Comparison of ENCODE assay signal across 8 cellular contexts in genomic region chr2:95165030-95165370, GRCh38. TPM values are rescaled to one million over a fixed set of nuclear protein-coding genes. Genes with fewer than 3 reads are reported as not detected.
DNase-seq lines count a peak whose midpoint lies in the region; ATAC-seq lines count a peak whose summit lies in the region.

No MANE protein-coding gene starts in this region.

- H3K9me3 Mint-ChIP-seq in activated CD4-positive, alpha-beta memory T cell treated with anti-CD3 and anti-CD28 coated beads for 36 hours, result no peaks in the 10 kb centered on the region

- CTCF ChIA-PET in activated CD4-positive, alpha-beta memory T cell treated with anti-CD3 and anti-CD28 coated beads for 36 hours (lab: Charles Lee), result interaction anchor here (1.1 to 2.1 kb wide), 7 partner anchors 28 to 208 kb away, joined by 3 to 8 read pairs (median 4); partner anchors contain the start of gene MRPS5

- H3K27ac Mint-ChIP-seq in activated CD4-positive, alpha-beta memory T cell treated with anti-CD3 and anti-CD28 coated beads for 36 hours, result peak overlapping the region; percentile 93

- ATAC-seq in GM18498 (IDR thresholded peaks at IDR 0.05; ENCODE audit: unreplicated experiment) (peak; percentile 13), HG02798 (IDR thresholded peaks at IDR 0.05; ENCODE audit: poor library complexity, unreplicated experiment) (peak; percentile 14)

- H3K4me1 ChIP-seq in iPS-18a (ENCODE audit: control insufficient read depth, low read depth, low read length), result no peaks in the 10 kb centered on the region
- peaks cover 10% of the 10 kb centered on the region for H3K4me1 ChIP-seq in stomach smooth muscle (ENCODE audit: control insufficient read depth, insufficient read depth, low read length)

- H3K27me3 ChIP-seq in iPS-18a (ENCODE audit: control insufficient read depth, insufficient read depth, low read length) (peaks cover 6% of the 10 kb centered on the region), stomach smooth muscle (ENCODE audit: control insufficient read depth in 1 of 2, insufficient read depth in 2 of 2, low read length in 2 of 2) (no peaks in the 10 kb centered on the region)

- H3K27me3 Mint-ChIP-seq in activated CD4-positive, alpha-beta memory T cell treated with anti-CD3 and anti-CD28 coated beads for 36 hours, result no peaks in the 10 kb centered on the region

- H3K4me3 Mint-ChIP-seq in activated CD4-positive, alpha-beta memory T cell treated with anti-CD3 and anti-CD28 coated beads for 36 hours, result peak overlapping the region; percentile 100

- H3K9me3 ChIP-seq in iPS-18a (ENCODE audit: control insufficient read depth, low read depth, low read length) (no peaks in the 10 kb centered on the region), stomach smooth muscle (ENCODE audit: control insufficient read depth in 2 of 2, low read length in 2 of 2) (no peaks in the 10 kb centered on the region)

- H3K9ac ChIP-seq in iPS-18a (ENCODE audit: low read length), result peak overlapping the region; percentile 84
- H3K9ac ChIP-seq in stomach smooth muscle (ENCODE audit: low read length in 2 of 2), result peak overlapping the region; percentile 88 to 99

- intact Hi-C loops in activated CD4-positive, alpha-beta memory T cell treated with anti-CD3 and anti-CD28 coated beads for 36 hours (cut with micrococcal nuclease), result loop anchor here (1.0 to 5.0 kb wide), 5 partner anchors 42 to 238 kb away; partner anchors contain the start of genes FAHD2A, MAL and ZNF892

- H3K4me1 Mint-ChIP-seq in activated CD4-positive, alpha-beta memory T cell treated with anti-CD3 and anti-CD28 coated beads for 36 hours (ENCODE audit: low read depth), result peaks cover 37% of the 10 kb centered on the region

- no peak for DNase-seq in activated CD4-positive, alpha-beta memory T cell treated with anti-CD3 and anti-CD28 coated beads for 36 hours
- no peak for DNase-seq in GM19238 (ENCODE audit: insufficient read length, low spot score)
- DNase-seq in Kasumi-1 (lab: John Stamatoyannopoulos, UW), result no peak
- no peak for DNase-seq in islet precursor cell

- H3K4me3 ChIP-seq in iPS-18a (ENCODE audit: low read length) (peak overlapping the region; percentile 99), stomach smooth muscle (ENCODE audit: low read length in 2 of 2) (peak overlapping the region; percentile 81 to 100)

- H3K36me3 ChIP-seq in iPS-18a (ENCODE audit: control insufficient read depth, low read depth, low read length) (no peaks in the 10 kb centered on the region), stomach smooth muscle (ENCODE audit: control insufficient read depth in 2 of 2, insufficient read depth in 2 of 2, low read length in 2 of 2) (no peaks in the 10 kb centered on the region)

- POLR2A ChIA-PET in activated CD4-positive, alpha-beta memory T cell treated with anti-CD3 and anti-CD28 coated beads for 36 hours (lab: Charles Lee), result interaction anchor here (0.8 to 3.1 kb wide), 5 partner anchors 43 to 238 kb away, joined by 3 to 18 read pairs (median 6); partner anchors contain the start of genes FAHD2A, MAL and MRPS5

- H3K36me3 Mint-ChIP-seq in activated CD4-positive, alpha-beta memory T cell treated with anti-CD3 and anti-CD28 coated beads for 36 hours, result peaks cover 7% of the 10 kb centered on the region

- H3K27ac ChIP-seq in iPS-18a (ENCODE audit: low read length) (peak overlapping the region; percentile 92), stomach smooth muscle (ENCODE audit: low read length) (peak overlapping the region; percentile 95)

RNA-seq across cellular contexts. Expression of gene ZNF2, which starts 0.6 kb away (rescaled TPM):
- 1 to 10 TPM; 3.9 to 4.4 TPM for total RNA-seq in activated CD4-positive, alpha-beta memory T cell treated with anti-CD3 and anti-CD28 coated beads for 36 hours

RNA-seq across cellular contexts. Expression of gene ZNF514, which starts 5.4 kb away (rescaled TPM):
- total RNA-seq in activated CD4-positive, alpha-beta memory T cell treated with anti-CD3 and anti-CD28 coated beads for 36 hours, result 10 to 100 TPM; 10.8 to 11.6 TPM

RNA-seq across cellular contexts. Expression of gene ZNF892, which starts 42.3 kb away (rescaled TPM):
- total RNA-seq in activated CD4-positive, alpha-beta memory T cell treated with anti-CD3 and anti-CD28 coated beads for 36 hours, result 1 to 10 TPM; 2.7 to 3.3 TPM

RNA-seq across cellular contexts. Expression of gene MRPS5, which starts 43.4 kb away (rescaled TPM):
- total RNA-seq in activated CD4-positive, alpha-beta memory T cell treated with anti-CD3 and anti-CD28 coated beads for 36 hours, result 10 to 100 TPM; 79.3 to 82.3 TPM
